Comparison of ENCODE assay signal across 1 cellular context in genomic region chr16:11238272-11239202, GRCh38.
TF ChIP-seq lines count a peak whose summit lies in the region.

No MANE protein-coding gene starts in this region.

TF ChIP-seq in GM12891, 5 proteins besides CTCF, POLR2A, EP300 and RAD21:
- TF ChIP-seq POLR2AphosphoS5 (IDR thresholded peaks at IDR 0.05; ENCODE audit: low read depth, low read length) = no peak
- TF ChIP-seq TAF1 (IDR thresholded peaks at IDR 0.05; ENCODE audit: low read depth, low read length) = no peak
- TF ChIP-seq SPI1 (IDR thresholded peaks at IDR 0.05; ENCODE audit: low read depth, low read length) = no peak
- TF ChIP-seq PAX5 (IDR thresholded peaks at IDR 0.05; ENCODE audit: insufficient read depth, low read length, severe bottlenecking) = no peak
- no peak for TF ChIP-seq POU2F2 (IDR thresholded peaks at IDR 0.05; ENCODE audit: low read depth, low read length)
